Comparison of ENCODE assay signal across 1 cellular context in genomic region chr7:55280031-55280454, GRCh38.
TF ChIP-seq lines count a peak whose summit lies in the region.

No MANE protein-coding gene starts in this region.

TF ChIP-seq in H1, 55 proteins besides CTCF, POLR2A, EP300 and RAD21 (continued from another document):
- TF ChIP-seq USF2 (IDR thresholded peaks at IDR 0.05; ENCODE audit: low read length) (no peak), KDM1A (IDR thresholded peaks at IDR 0.05; ENCODE audit: borderline replicate concordance, low read length) (no peak), RBBP5 (IDR thresholded peaks at IDR 0.05; ENCODE audit: borderline replicate concordance, low read depth, low read length) (no peak), CTBP2 (IDR thresholded peaks at IDR 0.05; ENCODE audit: borderline replicate concordance, insufficient read depth, insufficient read length, low read length) (no peak), SP4 (IDR thresholded peaks at IDR 0.05; ENCODE audit: low read length) (no peak), CREB1 (IDR thresholded peaks at IDR 0.05) (no peak), CHD7 (IDR thresholded peaks at IDR 0.05; ENCODE audit: insufficient replicate concordance, low read length) (no peak), MAX (IDR thresholded peaks at IDR 0.05) (no peak), ATF2 (IDR thresholded peaks at IDR 0.05; ENCODE audit: low read length) (no peak), SIX5 (IDR thresholded peaks at IDR 0.05; ENCODE audit: low read depth, low read length) (no peak), RFX5 (IDR thresholded peaks at IDR 0.05; ENCODE audit: borderline replicate concordance, low read depth, low read length) (no peak), BCL11A (IDR thresholded peaks at IDR 0.05; ENCODE audit: low read depth in 2 of 2, low read length in 2 of 2) (no peak), TAF1 (IDR thresholded peaks at IDR 0.05; ENCODE audit: low read depth, low read length) (no peak)
